In genomic region chr3:44478055-44478468, GRCh38 we compare ENCODE assay signal across 8 cellular contexts. TPM values are rescaled to one million over a fixed set of nuclear protein-coding genes. Genes with fewer than 3 reads are reported as not detected.
DNase-seq lines count a peak whose midpoint lies in the region; ATAC-seq and TF ChIP-seq lines count a peak whose summit lies in the region.

No MANE protein-coding gene starts in this region.

- H3K9me2 ChIP-seq in GM23338 (ENCODE audit: insufficient read depth), result peaks cover 9% of the 10 kb centered on the region

- H3K4me3 Mint-ChIP-seq in GM23338, result peak overlapping the region; percentile 91

- H3K36me3 ChIP-seq in GM23338 (ENCODE audit: insufficient read depth) (no peaks in the 10 kb centered on the region), ascending aorta (no peaks in the 10 kb centered on the region), lung (ENCODE audit: control insufficient read depth in 2 of 2, insufficient read depth in 2 of 2, low read length in 2 of 2) (no peaks in the 10 kb centered on the region), thyroid gland (no peaks in the 10 kb centered on the region)

- H3K27ac ChIP-seq in 22Rv1 (peak overlapping the region; percentile 48), GM23338 (ENCODE audit: low read depth) (no peak overlapping the region), ascending aorta (peak overlapping the region in 1 of 2 donors; percentile 42), lung (ENCODE audit: low read depth in 1 of 2, low read length in 1 of 2) (no peak overlapping the region), thyroid gland (no peak overlapping the region)

- 71 to 73% methylated on average over 4 of the region's 4 CpGs for WGBS in lung, 2 donors
- WGBS in thyroid gland, 2 donors, result 59 to 60% methylated on average over 4 of the region's 4 CpGs

- H2AFZ ChIP-seq in GM23338, result peak overlapping the region; percentile 100

- H3K27ac Mint-ChIP-seq in GM23338, result peak overlapping the region; percentile 86; the same call in 1 of the 2 replicates

- no peak for TF ChIP-seq POLR2A in thyroid gland (IDR thresholded peaks at IDR 0.05)

- no peaks in the 10 kb centered on the region for H3F3A ChIP-seq in GM23338 (replicated peaks; ENCODE audit: low read depth)

- H3K27me3 ChIP-seq in GM23338 (ENCODE audit: insufficient read depth), result no peaks in the 10 kb centered on the region
- H3K27me3 ChIP-seq in ascending aorta, result no peaks in the 10 kb centered on the region
- H3K27me3 ChIP-seq in lung (ENCODE audit: control insufficient read depth, insufficient read depth), result no peaks in the 10 kb centered on the region
- no peaks in the 10 kb centered on the region for H3K27me3 ChIP-seq in thyroid gland

- no peaks in the 10 kb centered on the region for H3K27me3 Mint-ChIP-seq in GM23338 (ENCODE audit: insufficient read depth, low read depth, poor library complexity)

- H3K36me3 Mint-ChIP-seq in GM23338 (ENCODE audit: low read depth), result no peaks in the 10 kb centered on the region; the same call in 2 of the 3 replicates

- TF ChIP-seq CTCF in 22Rv1 (IDR thresholded peaks at IDR 0.05) (no peak), GM23338 (conservative IDR thresholded peaks at IDR 0.05; ENCODE audit: low read depth in 2 of 2) (no peak), ascending aorta (IDR thresholded peaks at IDR 0.05) (no peak), lung (IDR thresholded peaks at IDR 0.05; ENCODE audit: control extremely low read depth, extremely low read depth) (no peak), thyroid gland (IDR thresholded peaks at IDR 0.05) (no peak)

- ATAC-seq in GM23338 (no peak), lung (ENCODE audit: insufficient read depth, low FRiP score) (no peak)

- peaks cover 28% of the 10 kb centered on the region for H3K4me1 Mint-ChIP-seq in GM23338

- peaks cover 42% of the 10 kb centered on the region for H3K79me2 ChIP-seq in GM23338 (replicated peaks; ENCODE audit: insufficient read depth)

- DNase-seq in GM23338 (ENCODE audit: low spot score) (no peak), ascending aorta (ENCODE audit: low spot score in 2 of 2) (no peak), lung (ENCODE audit: low spot score) (no peak), ureter (ENCODE audit: low spot score) (no peak), thyroid gland (no peak), NCI-H2081 (lab: John Stamatoyannopoulos, UW) (no peak)
- DNase-seq in activated CD4-positive, alpha-beta T cell treated with anti-CD3 and anti-CD28 coated beads, Interleukin-2, amount 50 U/mL, for 1 hour, result no peak

- peak overlapping the region; percentile 65 for H3K4me3 ChIP-seq in GM23338
- H3K4me3 ChIP-seq in ascending aorta, result peak overlapping the region; percentile 74 to 90
- H3K4me3 ChIP-seq in lung, result peak overlapping the region; percentile 37
- peak overlapping the region in 1 of 3 donors; percentile 79 for H3K4me3 ChIP-seq in thyroid gland (replicated peaks in 1 of 3)

- H3K9me3 Mint-ChIP-seq in GM23338, result no peaks in the 10 kb centered on the region; the same call in 2 of the 3 replicates

- H4K20me1 ChIP-seq in GM23338 (replicated peaks; ENCODE audit: insufficient read depth), result peaks cover 14% of the 10 kb centered on the region; the same call in 1 of the 2 replicates

- intact Hi-C loops in ascending aorta (cut with DNase I), result loop anchor here (1.0 to 10.0 kb wide), 3 partner anchors 37 to 147 kb away; partner anchors contain the start of genes TCAIM and ZNF197
- intact Hi-C loops in thyroid gland (cut with DNase I), result no loop called here

- peaks cover 19% of the 10 kb centered on the region for H3K4me1 ChIP-seq in GM23338 (ENCODE audit: insufficient read depth)
- peaks cover 0 to 13% of the 10 kb centered on the region in 2 donors for H3K4me1 ChIP-seq in ascending aorta
- peaks cover 0 to 4% of the 10 kb centered on the region in 2 donors for H3K4me1 ChIP-seq in lung (ENCODE audit: control insufficient read depth in 2 of 2, insufficient read depth in 2 of 2, low read length in 2 of 2)
- peaks cover 7 to 13% of the 10 kb centered on the region in 2 donors for H3K4me1 ChIP-seq in thyroid gland

- peak overlapping the region; percentile 76 for H3K4me2 ChIP-seq in GM23338

- H3K9me3 ChIP-seq in ascending aorta, result no peaks in the 10 kb centered on the region
- no peaks in the 10 kb centered on the region for H3K9me3 ChIP-seq in lung (ENCODE audit: control insufficient read depth in 2 of 2, insufficient read depth in 1 of 2, low read length in 1 of 2)
- H3K9me3 ChIP-seq in thyroid gland, result no peaks in the 10 kb centered on the region

TF ChIP-seq in GM23338, 12 proteins besides CTCF, POLR2A, EP300 and RAD21:
- no peak for TF ChIP-seq EZH2 (IDR thresholded peaks at IDR 0.05; ENCODE audit: low read depth, unreplicated experiment)
- no peak for TF ChIP-seq POLR2AphosphoS5 (IDR thresholded peaks at IDR 0.05; ENCODE audit: low read depth)
- no peak for TF ChIP-seq EZH2phosphoT487 (IDR thresholded peaks at IDR 0.05; ENCODE audit: unreplicated experiment)
- no peak for TF ChIP-seq CREB1 (CRISPR knock-in tag; IDR thresholded peaks at IDR 0.05; ENCODE audit: low read depth)
- TF ChIP-seq STAT1 (IDR thresholded peaks at IDR 0.05; ENCODE audit: unreplicated experiment), result no peak
- no peak for TF ChIP-seq ZNF114 (CRISPR knock-in tag; IDR thresholded peaks at IDR 0.05)

RNA-seq across cellular contexts. Expression of gene ZNF445, which starts 0.6 kb away (rescaled TPM):
- 16.5 and 16.6 TPM in 2 replicates for total RNA-seq in GM23338 (2014; rRNA removed; shearing (Covaris generic))
- polyA plus RNA-seq in GM23338 (2016; fragmentation: Nextera tagmentation; extraction: Ambion mirVana) (2.7 TPM in 2 replicates), lung (1 to 10 TPM; 2.7 to 3.8 TPM)
- total RNA-seq in ascending aorta (6.6 TPM), lung (10 to 100 TPM; 16.3 to 23.2 TPM), ureter (19.1 TPM), thyroid gland (1 to 10 TPM; 9.0 to 9.9 (median 9.2) TPM)
